Comparison of ENCODE assay signal across 14 cellular contexts in genomic region chr5:54205453-54205852, GRCh38.
DNase-seq lines count a peak whose midpoint lies in the region; ATAC-seq lines count a peak whose summit lies in the region.
"Had no signal": no experiment of that assay in that cellular context is flagged by ENCODE, and none has a peak within 500 bp of the region (broad histone marks: within the 10 kb centered on the region; RNA-seq: fewer than 3 reads in every experiment).

No MANE protein-coding gene starts in this region.

- H3K9ac ChIP-seq in endocrine pancreas (ENCODE audit: control insufficient read depth, insufficient read depth, low read length): no peak overlapping the region

- H3K27me3 ChIP-seq in endocrine pancreas (ENCODE audit: control insufficient read depth, insufficient read depth, low read length): no peaks in the 10 kb centered on the region

- H3K4me1 ChIP-seq in endocrine pancreas (ENCODE audit: control insufficient read depth, insufficient read depth, low read length): no peaks in the 10 kb centered on the region
- H3K4me1 ChIP-seq: HAP-1 had no signal

- H3K9me3 ChIP-seq in endocrine pancreas (ENCODE audit: control insufficient read depth, low read length): no peaks in the 10 kb centered on the region
- H3K9me3 ChIP-seq: HAP-1 had no signal

- H3K36me3 ChIP-seq in endocrine pancreas (ENCODE audit: control insufficient read depth, insufficient read depth, low read length): no peaks in the 10 kb centered on the region
- H3K36me3 ChIP-seq: HAP-1 had no signal

- H3K4me3 ChIP-seq in endocrine pancreas (ENCODE audit: control insufficient read depth, insufficient read depth, low read length): peak overlapping the region; percentile 4
- H3K4me3 ChIP-seq: HAP-1 had no signal

- ATAC-seq in GM19035 (IDR thresholded peaks at IDR 0.05; ENCODE audit: unreplicated experiment): no peak

- DNase-seq in NCI-H748 (lab: John Stamatoyannopoulos, UW; ENCODE audit: unreplicated experiment) (peak; percentile 48), NCI-H748 treated with DMSO at 0.1 percent for 48 hours (lab: John Stamatoyannopoulos, UW) (no peak), NCI-H146 treated with DMSO at 0.1 percent for 48 hours (lab: John Stamatoyannopoulos, UW; ENCODE audit: unreplicated experiment) (peak; percentile 8), COLO829 (ENCODE audit: low spot score) (no peak), OCI-M1 (lab: John Stamatoyannopoulos, UW) (no peak)
- DNase-seq: C1 segment of cervical spinal cord; CD4-positive, alpha-beta memory T cell; COR-L47; DMS79 treated with DMSO at 0.1 percent for 48 hours; EL; HFFc6 had no signal

Comparison
In these comparisons a context has a peak if more than half of its experiments do, and no peak if none do; other contexts are left out.
1. DNase-seq: peak in NCI-H748 (single experiment) and NCI-H146 treated with DMSO at 0.1 percent for 48 hours (single experiment); none in NCI-H748 treated with DMSO at 0.1 percent for 48 hours (single experiment), COLO829 (single experiment) and OCI-M1 (single experiment).